Comparison of ENCODE assay signal across 8 cellular contexts in genomic region chr15:45457641-45458539, GRCh38.
DNase-seq lines count a peak whose midpoint lies in the region; ATAC-seq, FAIRE-seq and TF ChIP-seq lines count a peak whose summit lies in the region.

No MANE protein-coding gene starts in this region.

- H3K27ac Mint-ChIP-seq in activated T-helper 17 cell treated with anti-CD3 and anti-CD28 coated beads, Interleukin-2, amount 50 U/mL, for 72 hours: peak overlapping the region; percentile 88
- H3K27ac Mint-ChIP-seq in neural crest cell (ENCODE audit: unreplicated experiment): peak overlapping the region; percentile 81

- peaks cover 6% of the 10 kb centered on the region for H3K36me3 Mint-ChIP-seq in activated T-helper 17 cell treated with anti-CD3 and anti-CD28 coated beads, Interleukin-2, amount 50 U/mL, for 72 hours (ENCODE audit: low read depth)
- no peaks in the 10 kb centered on the region for H3K36me3 Mint-ChIP-seq in neural crest cell (ENCODE audit: low read depth)

- peak overlapping the region; percentile 80 for H2AFZ ChIP-seq in KMS-11 (ENCODE audit: low read depth)

- TF ChIP-seq CTCF in D721Med (IDR thresholded peaks at IDR 0.05; ENCODE audit: insufficient read depth, missing control alignments): peak; percentile 81
- TF ChIP-seq CTCF in KMS-11 (conservative IDR thresholded peaks at IDR 0.05; ENCODE audit: low read depth, low read length): peak; percentile 91
- TF ChIP-seq CTCF in neural crest cell (conservative IDR thresholded peaks at IDR 0.05): peak; percentile 80

- H3K36me3 ChIP-seq in KMS-11 (ENCODE audit: insufficient read depth): no peaks in the 10 kb centered on the region

- H4K20me1 ChIP-seq in KMS-11 (ENCODE audit: insufficient read depth): no peaks in the 10 kb centered on the region

- H3K9ac ChIP-seq in KMS-11: no peak overlapping the region; the same call in 1 of the 2 replicates

- no peaks in the 10 kb centered on the region for H3K27me3 Mint-ChIP-seq in activated T-helper 17 cell treated with anti-CD3 and anti-CD28 coated beads, Interleukin-2, amount 50 U/mL, for 72 hours
- H3K27me3 Mint-ChIP-seq in neural crest cell (ENCODE audit: low read depth): peaks cover 2% of the 10 kb centered on the region

- H3K27ac ChIP-seq in KMS-11: peak overlapping the region; percentile 41
- peak overlapping the region; percentile 73 for H3K27ac ChIP-seq in substantia nigra (ENCODE audit: low read depth, low read length, poor library complexity, severe bottlenecking)

- H3K79me2 ChIP-seq in KMS-11 (ENCODE audit: insufficient read depth, low read depth): no peaks in the 10 kb centered on the region

- FAIRE-seq in D721Med (lab: Jason Lieb, UNC): no peak
- FAIRE-seq in RCC 7860 (lab: Jason Lieb, UNC): peak; percentile 67

- ATAC-seq in GM21717 (IDR thresholded peaks at IDR 0.05; ENCODE audit: unreplicated experiment): peak; percentile 46
- peak; percentile 53 for ATAC-seq in activated T-helper 17 cell treated with anti-CD3 and anti-CD28 coated beads, Interleukin-2, amount 50 U/mL, for 72 hours (replicated peaks)

- DNase-seq in D721Med (ENCODE audit: insufficient read length, low spot score) (peak; percentile 53), RCC 7860 (ENCODE audit: low spot score) (peak; percentile 67), fibroblast of the conjunctiva (ENCODE audit: low read depth) (peak; percentile 65), neural crest cell (ENCODE audit: low read depth, low spot score) (peak; percentile 94), substantia nigra (lab: John Stamatoyannopoulos, UW) (peak in 41 of 49 donors; percentile 7 to 85 (median 46))

- peaks cover 31% of the 10 kb centered on the region for H3K4me1 Mint-ChIP-seq in activated T-helper 17 cell treated with anti-CD3 and anti-CD28 coated beads, Interleukin-2, amount 50 U/mL, for 72 hours
- peaks cover 29% of the 10 kb centered on the region for H3K4me1 Mint-ChIP-seq in neural crest cell

- H3K9me3 Mint-ChIP-seq in activated T-helper 17 cell treated with anti-CD3 and anti-CD28 coated beads, Interleukin-2, amount 50 U/mL, for 72 hours: no peaks in the 10 kb centered on the region
- H3K9me3 Mint-ChIP-seq in neural crest cell: no peaks in the 10 kb centered on the region

- H3K4me3 Mint-ChIP-seq in activated T-helper 17 cell treated with anti-CD3 and anti-CD28 coated beads, Interleukin-2, amount 50 U/mL, for 72 hours: peak overlapping the region; percentile 93
- H3K4me3 Mint-ChIP-seq in neural crest cell: peak overlapping the region; percentile 81

- no peaks in the 10 kb centered on the region for H3K27me3 ChIP-seq in KMS-11 (ENCODE audit: insufficient read depth, low read depth)

- no peak overlapping the region for H3K4me3 ChIP-seq in KMS-11 (IDR thresholded peaks at IDR 0.05; ENCODE audit: insufficient read depth, low read depth, low read length)

- peaks cover 40% of the 10 kb centered on the region for H3K4me1 ChIP-seq in KMS-11 (ENCODE audit: low read depth, poor library complexity, severe bottlenecking)

- peak overlapping the region; percentile 99 for H3K4me2 ChIP-seq in KMS-11
